ENCODE assay signal across 23 cellular contexts in genomic region chr7:151868805-151869188, GRCh38. TPM values are rescaled to one million over a fixed set of nuclear protein-coding genes. Genes with fewer than 3 reads are reported as not detected.
DNase-seq lines count a peak whose midpoint lies in the region; TF ChIP-seq lines count a peak whose summit lies in the region.
"Had no signal": no experiment of that assay in that cellular context is flagged by ENCODE, and none has a peak within 500 bp of the region (broad histone marks: within the 10 kb centered on the region; RNA-seq: fewer than 3 reads in every experiment).

No MANE protein-coding gene starts in this region.

- TF ChIP-seq CTCF in endothelial cell (IDR thresholded peaks at IDR 0.05; ENCODE audit: unreplicated experiment) = no peak
- TF ChIP-seq CTCF in thyroid gland (IDR thresholded peaks at IDR 0.05) = no peak

- H3K27ac Mint-ChIP-seq in endothelial cell (ENCODE audit: unreplicated experiment) = no peak overlapping the region
- H3K27ac Mint-ChIP-seq: activated naive CD4-positive, alpha-beta T cell treated with anti-CD3 and anti-CD28 coated beads, Interleukin-2, amount 10 ng/mL, durations not matched to agents 7 days and 5 days; nephron progenitor cell had no signal

- H3K9me3 ChIP-seq in mesenchymal stem cell (ENCODE audit: control insufficient read depth, low read length) (no peaks in the 10 kb centered on the region), thyroid gland (no peaks in the 10 kb centered on the region), SJCRH30 (replicated peaks) (no peaks in the 10 kb centered on the region; the same call in 1 of the 2 replicates)
- H3K9me3 ChIP-seq: BLaER1 had no signal

- no peaks in the 10 kb centered on the region for H3K36me3 Mint-ChIP-seq in endothelial cell (ENCODE audit: low read depth, unreplicated experiment)
- H3K36me3 Mint-ChIP-seq: activated naive CD4-positive, alpha-beta T cell treated with anti-CD3 and anti-CD28 coated beads, Interleukin-2, amount 10 ng/mL, durations not matched to agents 7 days and 5 days had no signal

- H3K36me3 ChIP-seq in mesenchymal stem cell (ENCODE audit: control insufficient read depth in 1 of 2, insufficient read depth in 2 of 2, low read depth in 1 of 2, low read length in 2 of 2) = no peaks in the 10 kb centered on the region
- H3K36me3 ChIP-seq in thyroid gland = no peaks in the 10 kb centered on the region
- H3K36me3 ChIP-seq in SJCRH30 = no peaks in the 10 kb centered on the region
- H3K36me3 ChIP-seq: BLaER1, cardiac muscle cell had no signal

- H3K4me1 Mint-ChIP-seq in endothelial cell (ENCODE audit: unreplicated experiment) = no peaks in the 10 kb centered on the region
- H3K4me1 Mint-ChIP-seq: activated naive CD4-positive, alpha-beta T cell treated with anti-CD3 and anti-CD28 coated beads, Interleukin-2, amount 10 ng/mL, durations not matched to agents 7 days and 5 days had no signal

- H3K27me3 ChIP-seq in mesenchymal stem cell (ENCODE audit: control insufficient read depth in 1 of 2, insufficient read depth in 1 of 2, low read length in 2 of 2) (peaks cover 49 to 59% of the 10 kb centered on the region in 2 experiments), thyroid gland (no peaks in the 10 kb centered on the region), SJCRH30 (no peaks in the 10 kb centered on the region)
- H3K27me3 ChIP-seq: BLaER1, cardiac muscle cell had no signal

- no peak overlapping the region for H3K4me2 ChIP-seq in mesenchymal stem cell (ENCODE audit: low read length, poor library complexity, severe bottlenecking)
- H3K4me2 ChIP-seq: BLaER1 had no signal

- no peak overlapping the region for H2BK5ac ChIP-seq in mesenchymal stem cell (ENCODE audit: low read depth, low read length, poor library complexity, severe bottlenecking)

- H3K4me1 ChIP-seq in mesenchymal stem cell (ENCODE audit: control insufficient read depth, insufficient read depth, low read depth, low read length) = no peaks in the 10 kb centered on the region
- peaks cover 24 to 34% of the 10 kb centered on the region in 2 donors for H3K4me1 ChIP-seq in thyroid gland
- H3K4me1 ChIP-seq in SJCRH30 = peaks cover 2% of the 10 kb centered on the region; the same call in 1 of the 2 replicates
- H3K4me1 ChIP-seq: foreskin keratinocyte had no signal

- no peak overlapping the region for H3K18ac ChIP-seq in mesenchymal stem cell (ENCODE audit: low read depth in 1 of 2, low read length in 2 of 2)

- H4K8ac ChIP-seq in mesenchymal stem cell (ENCODE audit: low read length) = no peak overlapping the region

- intact Hi-C loops in thyroid gland (cut with DNase I) = loop anchor here (5.0 kb wide), 1 partner anchor 81 kb away; no protein-coding TSS in a partner anchor

- WGBS in mesenchymal stem cell = 78% methylated on average over 5 of the region's 5 CpGs
- WGBS in thyroid gland, 2 donors = 54 to 55% methylated on average over 5 of the region's 5 CpGs

- no peak overlapping the region for H2BK120ac ChIP-seq in mesenchymal stem cell (ENCODE audit: low read depth, low read length)

- DNase-seq in NCI-H1092 treated with DMSO at 0.1 percent for 48 hours (lab: John Stamatoyannopoulos, UW) = peak; percentile 63
- no peak for DNase-seq in NCI-H1092 (lab: John Stamatoyannopoulos, UW)
- no peak for DNase-seq in endothelial cell (ENCODE audit: low spot score)
- no peak for DNase-seq in mesenchymal stem cell
- no peak for DNase-seq in thyroid gland
- DNase-seq in activated CD4-positive, alpha-beta T cell treated with anti-CD3 and anti-CD28 coated beads for 48 hours = no peak
- DNase-seq in AML-193 (lab: John Stamatoyannopoulos, UW) = no peak
- DNase-seq in SJCRH30 = no peak
- DNase-seq: activated CD4-positive, CD25-positive, alpha-beta regulatory T cell treated with anti-CD3 and anti-CD28 coated beads, Interleukin-2, amount 50 U/mL, for 72 hours; activated CD8-positive, alpha-beta memory T cell treated with anti-CD3 and anti-CD28 coated beads, Interleukin-2, amount 50 U/mL, for 4 hours; activated naive CD4-positive, alpha-beta T cell treated with anti-CD3 and anti-CD28 coated beads, Interleukin-2, amount 10 ng/mL, durations not matched to agents 7 days and 5 days; effector CD8-positive, alpha-beta T cell; foreskin keratinocyte; mesendoderm; NCI-H1694; NCI-H226; nephron progenitor cell; SHP77; stimulated activated CD4-positive, alpha-beta T cell treated with anti-CD3 and anti-CD28 coated beads, Interleukin-1b, Interleukin-23, amount 100 ng/mL, for 48 hours; T-helper 2 cell had no signal

- H2BK12ac ChIP-seq in mesenchymal stem cell (ENCODE audit: low read length in 2 of 2) = no peak overlapping the region

- H3K23ac ChIP-seq in mesenchymal stem cell (ENCODE audit: low read length in 2 of 2) = no peak overlapping the region

- no peak overlapping the region for H2AFZ ChIP-seq in mesenchymal stem cell (ENCODE audit: low read depth, low read length)

- H4K91ac ChIP-seq in mesenchymal stem cell (ENCODE audit: low read length) = no peak overlapping the region

- H3K9me3 Mint-ChIP-seq in endothelial cell (ENCODE audit: unreplicated experiment) = no peaks in the 10 kb centered on the region
- H3K9me3 Mint-ChIP-seq: activated naive CD4-positive, alpha-beta T cell treated with anti-CD3 and anti-CD28 coated beads, Interleukin-2, amount 10 ng/mL, durations not matched to agents 7 days and 5 days; nephron progenitor cell had no signal

- H3K27me3 Mint-ChIP-seq in endothelial cell (ENCODE audit: unreplicated experiment) = peaks cover 17% of the 10 kb centered on the region
- H3K27me3 Mint-ChIP-seq: activated naive CD4-positive, alpha-beta T cell treated with anti-CD3 and anti-CD28 coated beads, Interleukin-2, amount 10 ng/mL, durations not matched to agents 7 days and 5 days had no signal

- no peak overlapping the region for H2AK5ac ChIP-seq in mesenchymal stem cell (ENCODE audit: low read length, severe bottlenecking)

- no peaks in the 10 kb centered on the region for H3K79me1 ChIP-seq in mesenchymal stem cell (replicated peaks; ENCODE audit: low read length, poor library complexity, severe bottlenecking)

- no peak overlapping the region for H3K14ac ChIP-seq in mesenchymal stem cell (ENCODE audit: low read length in 2 of 2)

- peak overlapping the region; percentile 31 for H3K4me3 Mint-ChIP-seq in endothelial cell (ENCODE audit: unreplicated experiment)
- H3K4me3 Mint-ChIP-seq: activated naive CD4-positive, alpha-beta T cell treated with anti-CD3 and anti-CD28 coated beads, Interleukin-2, amount 10 ng/mL, durations not matched to agents 7 days and 5 days; nephron progenitor cell had no signal

- no peak overlapping the region for H3K4ac ChIP-seq in mesenchymal stem cell (ENCODE audit: low read depth in 1 of 2, low read length in 2 of 2)

- H3K4me3 ChIP-seq in mesenchymal stem cell (ENCODE audit: insufficient read depth in 1 of 2, low read depth in 1 of 2, low read length in 2 of 2) (peak overlapping the region in 1 of 2 experiments; percentile 42), thyroid gland (replicated peaks in 1 of 3) (no peak overlapping the region), SJCRH30 (no peak overlapping the region)
- H3K4me3 ChIP-seq: BLaER1, cardiac muscle cell had no signal

- TF ChIP-seq POLR2A in thyroid gland (IDR thresholded peaks at IDR 0.05) = no peak

- peak overlapping the region; percentile 45 for H3K9ac ChIP-seq in mesenchymal stem cell (ENCODE audit: low read length)
- H3K9ac ChIP-seq: BLaER1 had no signal

- no peak overlapping the region for H2BK15ac ChIP-seq in mesenchymal stem cell (ENCODE audit: low read depth, poor library complexity, severe bottlenecking)

- H3K27ac ChIP-seq in mesenchymal stem cell (ENCODE audit: low read length, poor library complexity, severe bottlenecking) = no peak overlapping the region
- peak overlapping the region; percentile 75 to 86 (median 80) for H3K27ac ChIP-seq in thyroid gland
- no peak overlapping the region for H3K27ac ChIP-seq in SJCRH30
- H3K27ac ChIP-seq: 22Rv1, BLaER1, cardiac muscle cell, foreskin keratinocyte had no signal

RNA-seq across cellular contexts. Expression of gene PRKAG2, which starts 8.1 kb away (rescaled TPM):
- total RNA-seq in endothelial cell (ENCODE audit: unreplicated experiment) (16.0 TPM), thyroid gland (10 to 100 TPM; 19.5 to 30.8 (median 27.6) TPM)
- polyA plus RNA-seq in mesenchymal stem cell (2013, experiment 1 of 2) = 18.0 TPM
- polyA plus RNA-seq in mesenchymal stem cell (2013, experiment 2 of 2) = 18.8 TPM
- total RNA-seq in SJCRH30 (2014; rRNA removed; shearing (Covaris generic)) = 9.5 and 10.9 TPM in 2 replicates

Comparison
In these comparisons a context has a peak if more than half of its experiments do, and no peak if none do; other contexts are left out.
1. H3K27ac ChIP-seq: peak in thyroid gland (3 of 3); none in mesenchymal stem cell (single experiment) and SJCRH30 (single experiment).